ENCODE assay signal across 10 cellular contexts in genomic region chr14:68970736-68971135, GRCh38. TPM values are rescaled to one million over a fixed set of nuclear protein-coding genes. Genes with fewer than 3 reads are reported as not detected.
DNase-seq lines count a peak whose midpoint lies in the region; ATAC-seq, FAIRE-seq and TF ChIP-seq lines count a peak whose summit lies in the region.
"Had no signal": no experiment of that assay in that cellular context is flagged by ENCODE, and none has a peak within 500 bp of the region (broad histone marks: within the 10 kb centered on the region; RNA-seq: fewer than 3 reads in every experiment).

No MANE protein-coding gene starts in this region.

- DNase-seq in cardiac muscle cell (ENCODE audit: low read depth in 1 of 2, low spot score in 1 of 2) (no peak), Right ventricle myocardium inferior (ENCODE audit: missing footprints) (no peak), K562 (ENCODE audit: extremely low read depth in 1 of 4, low spot score in 3 of 4) (no peak), urothelium cell line (ENCODE audit: low spot score) (no peak), NCI-H524 treated with DMSO at 0.1 percent for 48 hours (lab: John Stamatoyannopoulos, UW) (no peak), GM19239 (ENCODE audit: insufficient read length, low spot score) (no peak)
- DNase-seq in naive thymus-derived CD4-positive, alpha-beta T cell, result no peak
- DNase-seq in stimulated activated naive CD4-positive, alpha-beta T cell (lab: John Stamatoyannopoulos, UW), result no peak
- DNase-seq: gastrocnemius medialis, NCI-H2107 had no signal

- H3K27ac ChIP-seq in cardiac muscle cell, result peak overlapping the region; percentile 78
- H3K27ac ChIP-seq in K562 (ENCODE audit: extremely low read depth, low read depth, low read length), result no peak overlapping the region
- H3K27ac ChIP-seq in naive thymus-derived CD4-positive, alpha-beta T cell (ENCODE audit: low read depth, low read length), result peak overlapping the region; percentile 89

- no peak for TF ChIP-seq POLR2A in K562 (conservative IDR thresholded peaks at IDR 0.05)

- 68% methylated on average over 5 of the region's 5 CpGs for WGBS in K562 (ENCODE audit: insufficient coverage, low coverage, missing lambda C conversion rate)

- H3K9me3 Mint-ChIP-seq in naive thymus-derived CD4-positive, alpha-beta T cell, result peaks cover 0 to 11% (median 2%) of the 10 kb centered on the region in 11 donors

- BruUV-seq in K562 (replicated peaks; lab: Mats Ljungman, UMichigan), result no TSS peak

- CTCF ChIA-PET in K562 (lab: Yijun Ruan, JAX; ENCODE audit: low intra/inter-chr PET ratio), result no interaction called here
- CTCF ChIA-PET in naive thymus-derived CD4-positive, alpha-beta T cell (lab: Charles Lee), result no interaction called here

- H3K4me3 ChIP-seq in cardiac muscle cell (no peak overlapping the region), K562 (no peak overlapping the region)
- H3K4me3 ChIP-seq in naive thymus-derived CD4-positive, alpha-beta T cell (ENCODE audit: low read length), result peak overlapping the region; percentile 12
- H3K4me3 ChIP-seq: gastrocnemius medialis had no signal

- no peak overlapping the region for H3K4me2 ChIP-seq in K562 (ENCODE audit: insufficient read depth, low read length)

- no peak overlapping the region; a peak in 1 of 4 replicates for H3K9ac ChIP-seq in K562 (ENCODE audit: insufficient read depth in 1 of 2, low read depth in 2 of 2, low read length in 2 of 2)

- no peaks in the 10 kb centered on the region for H3K27me3 Mint-ChIP-seq in naive thymus-derived CD4-positive, alpha-beta T cell

- peaks cover 62% of the 10 kb centered on the region for H3K79me2 ChIP-seq in K562 (ENCODE audit: control insufficient read depth, insufficient read depth, low read length)

- H3K9me3 ChIP-seq in cardiac muscle cell (ENCODE audit: low read depth) (no peaks in the 10 kb centered on the region), K562 (replicated peaks; ENCODE audit: control insufficient read depth, insufficient read depth, low read depth, low read length) (no peaks in the 10 kb centered on the region)
- H3K9me3 ChIP-seq in naive thymus-derived CD4-positive, alpha-beta T cell (ENCODE audit: control insufficient read depth in 2 of 3, low read length in 3 of 3), result peaks cover 0 to 7% (median 0%) of the 10 kb centered on the region in 3 experiments
- H3K9me3 ChIP-seq: gastrocnemius medialis had no signal

- H3K36me3 Mint-ChIP-seq in naive thymus-derived CD4-positive, alpha-beta T cell, result peaks cover 18 to 42% (median 36%) of the 10 kb centered on the region in 5 donors

- no peak overlapping the region for H2AFZ ChIP-seq in K562 (ENCODE audit: low read depth, low read length)

- intact Hi-C loops in Right ventricle myocardium inferior (cut with DNase I) (no loop called here), K562 (cut with micrococcal nuclease) (no loop called here)
- intact Hi-C loops in naive thymus-derived CD4-positive, alpha-beta T cell (cut with micrococcal nuclease), result loop anchor here (1.0 to 10.0 kb wide), 5 partner anchors 9 to 1153 kb away; partner anchors contain the start of genes ACTN1 (in 1 of the 2), RAD51B (in 1 of the 2), SRSF5 (in 1 of the 2) and SUSD6 (in 1 of the 2)

- H3K4me1 ChIP-seq in cardiac muscle cell (ENCODE audit: low read depth), result peaks cover 45% of the 10 kb centered on the region
- peaks cover 11 to 12% of the 10 kb centered on the region in 2 experiments; a peak in 4 of 5 replicates for H3K4me1 ChIP-seq in K562 (replicated peaks in 1 of 2; ENCODE audit: control insufficient read depth in 2 of 2, insufficient read depth in 2 of 2, low read length in 2 of 2)
- peaks cover 27 to 79% of the 10 kb centered on the region in 2 donors for H3K4me1 ChIP-seq in naive thymus-derived CD4-positive, alpha-beta T cell (ENCODE audit: control insufficient read depth in 2 of 2, insufficient read depth in 2 of 2, low read length in 2 of 2)

- TF ChIP-seq EP300 in K562 (IDR thresholded peaks at IDR 0.05; ENCODE audit: low read length), result no peak

- TF ChIP-seq RAD21 in K562 (CRISPR knock-in tag; conservative IDR thresholded peaks at IDR 0.05 in 1 of 2, IDR thresholded peaks at IDR 0.05 in 1 of 2), result no peak

- TF ChIP-seq CTCF in cardiac muscle cell (IDR thresholded peaks at IDR 0.05; ENCODE audit: low read depth, low read length) (no peak), K562 (IDR thresholded peaks at IDR 0.05 in 2 of 3, conservative IDR thresholded peaks at IDR 0.05 in 1 of 3; ENCODE audit: insufficient read depth in 2 of 3, low read depth in 1 of 3, low read length in 3 of 3) (no peak)

- no peak for ATAC-seq in Right ventricle myocardium inferior
- no peak for ATAC-seq in K562
- no peak for ATAC-seq in naive thymus-derived CD4-positive, alpha-beta T cell
- ATAC-seq: gastrocnemius medialis had no signal

- peak overlapping the region; percentile 43 to 96 (median 90) for H3K4me3 Mint-ChIP-seq in naive thymus-derived CD4-positive, alpha-beta T cell

- POLR2A ChIA-PET in K562 (lab: Yijun Ruan, JAX), result no interaction called here
- POLR2A ChIA-PET in naive thymus-derived CD4-positive, alpha-beta T cell (lab: Charles Lee), result interaction anchor here (0.6 to 7.1 kb wide), 5 partner anchors 9 to 178 kb away, joined by 3 to 82 read pairs (median 22); partner anchors contain the start of gene ACTN1

- H3K4me1 Mint-ChIP-seq in naive thymus-derived CD4-positive, alpha-beta T cell, result peaks cover 56 to 100% (median 90%) of the 10 kb centered on the region in 7 donors

- H3K36me3 ChIP-seq in cardiac muscle cell, result no peaks in the 10 kb centered on the region
- H3K36me3 ChIP-seq in K562 (ENCODE audit: control insufficient read depth, insufficient read depth, low read length), result peaks cover 26% of the 10 kb centered on the region; the same call in 2 of the 3 replicates
- peaks cover 0 to 28% (median 6%) of the 10 kb centered on the region in 3 experiments for H3K36me3 ChIP-seq in naive thymus-derived CD4-positive, alpha-beta T cell (ENCODE audit: control insufficient read depth in 2 of 3, insufficient read depth in 3 of 3, low read length in 3 of 3)
- H3K36me3 ChIP-seq: gastrocnemius medialis had no signal

- in situ Hi-C loops in K562 (cut with MboI), result no loop called here

- peaks cover 42% of the 10 kb centered on the region for H4K20me1 ChIP-seq in K562 (replicated peaks; ENCODE audit: control insufficient read depth, insufficient read depth, low read length)

- FAIRE-seq in K562 (lab: Jason Lieb, UNC) (no peak), urothelium cell line (lab: Jason Lieb, UNC) (peak; percentile 68), GM19239 (lab: Jason Lieb, UNC) (no peak)

- H3K27ac Mint-ChIP-seq in naive thymus-derived CD4-positive, alpha-beta T cell, result peak overlapping the region; percentile 85 to 100 (median 99)

- no peaks in the 10 kb centered on the region for H3K27me3 ChIP-seq in cardiac muscle cell
- no peaks in the 10 kb centered on the region for H3K27me3 ChIP-seq in K562 (ENCODE audit: control insufficient read depth in 2 of 2, insufficient read depth in 2 of 2, low read length in 2 of 2)
- no peaks in the 10 kb centered on the region for H3K27me3 ChIP-seq in naive thymus-derived CD4-positive, alpha-beta T cell (ENCODE audit: control insufficient read depth in 2 of 2, insufficient read depth in 2 of 2, low read length in 2 of 2)
- H3K27me3 ChIP-seq: gastrocnemius medialis had no signal

- H3K9me1 ChIP-seq in K562 (ENCODE audit: control insufficient read depth, insufficient read depth, low read length), result no peaks in the 10 kb centered on the region

TF ChIP-seq in K562, 482 proteins besides CTCF, POLR2A, EP300 and RAD21:
- TF ChIP-seq TAF1 (IDR thresholded peaks at IDR 0.05; ENCODE audit: control insufficient read depth, extremely low read depth, insufficient read depth, low read length, severe bottlenecking) (no peak), ESRRA (IDR thresholded peaks at IDR 0.05; ENCODE audit: borderline replicate concordance, low read depth) (peak; percentile 60; the same call in 1 of the 2 replicates)
TF ChIP-seq in K562: peak in this region for 1.

RNA-seq across cellular contexts. Expression of gene ACTN1, which starts 8.4 kb away (rescaled TPM):
- total RNA-seq in cardiac muscle cell, result 167 and 169 TPM in 2 replicates
- 171 and 202 TPM in 2 replicates for polyA plus RNA-seq in cardiac muscle cell
- 136 TPM for total RNA-seq in Right ventricle myocardium inferior
- total RNA-seq in K562 (2011; cell fraction: chromatin; rRNA removed; ENCODE audit: low replicate concordance), result 54.6 and 92.3 TPM in 2 replicates
- 49.7 and 53.4 TPM in 2 replicates for total RNA-seq in K562 (2011; cell fraction: nucleolus; rRNA removed)
- total RNA-seq in K562 (2011; cell fraction: nucleoplasm; rRNA removed), result 46.1 and 65.6 TPM in 2 replicates
- 42.5 and 47.3 TPM in 2 replicates for total RNA-seq in K562 (2014; rRNA removed)
- 15.9 and 16.8 TPM in 2 replicates for total RNA-seq in K562 (2014; rRNA removed; fragmentation: Illumina TruSeq; extraction: Trizol)
- 26.1 and 26.8 TPM in 2 replicates for total RNA-seq in K562 (2015; rRNA removed; fragmentation: Illumina TruSeq; extraction: Trizol)
- 62.3 and 67.7 TPM in 2 replicates for total RNA-seq in K562 (2021)
- 37.3 and 44.7 TPM in 2 replicates for polyA plus RNA-seq in K562 (2011; rRNA removed)
- polyA plus RNA-seq in K562 (2011; cell fraction: cytosol; rRNA removed), result 33.0 and 71.5 TPM in 2 replicates
- 38.8 and 47.1 TPM in 2 replicates for polyA plus RNA-seq in K562 (2011; cell fraction: nucleus; rRNA removed)
- 63.9 and 83.3 TPM in 2 replicates for polyA plus RNA-seq in K562 (2012)
- polyA plus RNA-seq in K562 (2014; fragmentation: Illumina TruSeq; extraction: Trizol), result 56.9 and 59.2 TPM in 2 replicates
- 1 to 10 TPM; 2.2 to 5.6 TPM for polyA plus RNA-seq in K562 (2014; fragmentation: Nextera tagmentation; extraction: Ambion mirVana)
- 30.8 and 34.5 TPM in 2 replicates for polyA plus RNA-seq in K562 (2014; rRNA removed)
- polyA minus RNA-seq in K562 (2011; rRNA and poly(A)+ RNA removed), result 50.7 and 52.2 TPM in 2 replicates
- polyA minus RNA-seq in K562 (2011; cell fraction: cytosol; rRNA and poly(A)+ RNA removed), result 66.1 and 73.5 TPM in 2 replicates
- polyA minus RNA-seq in K562 (2011; cell fraction: nucleus; rRNA and poly(A)+ RNA removed), result 25.3 and 32.7 TPM in 2 replicates
- total RNA-seq in naive thymus-derived CD4-positive, alpha-beta T cell, result 100 to 1,000 TPM in 4 of 5 experiments, 10 to 100 TPM in 1; 41.3 to 249 (median 227) TPM
- polyA plus RNA-seq in naive thymus-derived CD4-positive, alpha-beta T cell, result 100 to 1,000 TPM; 188 to 390 TPM

Comparison
In these comparisons a context has a peak if more than half of its experiments do, and no peak if none do; other contexts are left out.
1. intact Hi-C loops: an anchor here in naive thymus-derived CD4-positive, alpha-beta T cell (1.0 to 10.0 kb wide); none called in Right ventricle myocardium inferior and K562.